In the genomic region with DNA sequence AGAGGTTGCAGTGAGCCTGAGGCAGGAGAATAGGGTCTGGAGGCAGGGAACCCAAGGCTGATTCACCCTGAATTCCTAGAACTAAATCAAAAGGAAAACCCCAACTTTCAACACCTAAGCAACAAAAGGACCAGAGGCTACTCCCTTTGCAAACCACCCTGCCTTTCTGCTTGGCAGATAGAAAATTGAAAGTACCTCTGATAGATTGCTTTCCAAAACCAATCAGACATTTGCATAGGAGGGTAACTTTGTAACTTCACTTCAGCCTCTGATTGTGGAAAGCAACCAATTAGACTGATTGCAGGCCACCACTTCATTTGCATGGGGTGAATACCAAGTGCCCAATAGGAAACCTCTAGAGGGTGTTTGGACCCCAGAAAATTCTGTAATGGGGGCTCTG, we compare ENCODE assay signal across 1 cellular context.
TF ChIP-seq lines count a peak whose summit lies in the region.

No MANE protein-coding gene starts in this region.

TF ChIP-seq in GM12878, 131 proteins besides CTCF, POLR2A, EP300 and RAD21:
- TF ChIP-seq RFX5 (IDR thresholded peaks at IDR 0.05; ENCODE audit: low read depth, low read length), result no peak
- TF ChIP-seq CREM (IDR thresholded peaks at IDR 0.05; ENCODE audit: low read depth), result no peak
- TF ChIP-seq ATF7 (IDR thresholded peaks at IDR 0.05; ENCODE audit: low read depth), result no peak
- no peak for TF ChIP-seq CHD4 (IDR thresholded peaks at IDR 0.05)
- TF ChIP-seq, protein P1, sequence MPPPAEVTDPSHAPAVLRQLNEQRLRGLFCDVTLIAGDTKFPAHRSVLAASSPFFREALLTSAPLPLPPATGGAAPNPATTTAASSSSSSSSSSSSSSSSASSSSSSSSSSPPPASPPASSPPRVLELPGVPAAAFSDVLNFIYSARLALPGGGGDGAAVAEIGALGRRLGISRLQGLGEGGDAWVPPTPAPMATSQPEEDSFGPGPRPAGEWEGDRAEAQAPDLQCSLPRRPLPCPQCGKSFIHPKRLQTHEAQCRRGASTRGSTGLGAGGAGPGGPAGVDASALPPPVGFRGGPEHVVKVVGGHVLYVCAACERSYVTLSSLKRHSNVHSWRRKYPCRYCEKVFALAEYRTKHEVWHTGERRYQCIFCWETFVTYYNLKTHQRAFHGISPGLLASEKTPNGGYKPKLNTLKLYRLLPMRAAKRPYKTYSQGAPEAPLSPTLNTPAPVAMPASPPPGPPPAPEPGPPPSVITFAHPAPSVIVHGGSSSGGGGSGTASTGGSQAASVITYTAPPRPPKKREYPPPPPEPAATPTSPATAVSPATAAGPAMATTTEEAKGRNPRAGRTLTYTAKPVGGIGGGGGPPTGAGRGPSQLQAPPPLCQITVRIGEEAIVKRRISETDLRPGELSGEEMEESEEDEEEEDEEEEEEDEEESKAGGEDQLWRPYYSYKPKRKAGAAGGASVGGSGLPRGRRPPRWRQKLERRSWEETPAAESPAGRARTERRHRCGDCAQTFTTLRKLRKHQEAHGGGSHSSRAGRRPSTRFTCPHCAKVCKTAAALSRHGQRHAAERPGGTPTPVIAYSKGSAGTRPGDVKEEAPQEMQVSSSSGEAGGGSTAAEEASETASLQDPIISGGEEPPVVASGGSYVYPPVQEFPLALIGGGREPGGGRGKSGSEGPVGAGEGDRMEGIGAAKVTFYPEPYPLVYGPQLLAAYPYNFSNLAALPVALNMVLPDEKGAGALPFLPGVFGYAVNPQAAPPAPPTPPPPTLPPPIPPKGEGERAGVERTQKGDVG (CRISPR knock-in tag; IDR thresholded peaks at IDR 0.05), result no peak
- no peak for TF ChIP-seq ZNF217 (IDR thresholded peaks at IDR 0.05)
- TF ChIP-seq EZH2 (IDR thresholded peaks at IDR 0.05; ENCODE audit: borderline replicate concordance, control insufficient read depth, low read depth, low read length), result no peak
- TF ChIP-seq, protein P2, sequence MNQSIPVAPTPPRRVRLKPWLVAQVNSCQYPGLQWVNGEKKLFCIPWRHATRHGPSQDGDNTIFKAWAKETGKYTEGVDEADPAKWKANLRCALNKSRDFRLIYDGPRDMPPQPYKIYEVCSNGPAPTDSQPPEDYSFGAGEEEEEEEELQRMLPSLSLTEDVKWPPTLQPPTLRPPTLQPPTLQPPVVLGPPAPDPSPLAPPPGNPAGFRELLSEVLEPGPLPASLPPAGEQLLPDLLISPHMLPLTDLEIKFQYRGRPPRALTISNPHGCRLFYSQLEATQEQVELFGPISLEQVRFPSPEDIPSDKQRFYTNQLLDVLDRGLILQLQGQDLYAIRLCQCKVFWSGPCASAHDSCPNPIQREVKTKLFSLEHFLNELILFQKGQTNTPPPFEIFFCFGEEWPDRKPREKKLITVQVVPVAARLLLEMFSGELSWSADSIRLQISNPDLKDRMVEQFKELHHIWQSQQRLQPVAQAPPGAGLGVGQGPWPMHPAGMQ (IDR thresholded peaks at IDR 0.05; ENCODE audit: borderline replicate concordance), result no peak
- TF ChIP-seq, protein P3, sequence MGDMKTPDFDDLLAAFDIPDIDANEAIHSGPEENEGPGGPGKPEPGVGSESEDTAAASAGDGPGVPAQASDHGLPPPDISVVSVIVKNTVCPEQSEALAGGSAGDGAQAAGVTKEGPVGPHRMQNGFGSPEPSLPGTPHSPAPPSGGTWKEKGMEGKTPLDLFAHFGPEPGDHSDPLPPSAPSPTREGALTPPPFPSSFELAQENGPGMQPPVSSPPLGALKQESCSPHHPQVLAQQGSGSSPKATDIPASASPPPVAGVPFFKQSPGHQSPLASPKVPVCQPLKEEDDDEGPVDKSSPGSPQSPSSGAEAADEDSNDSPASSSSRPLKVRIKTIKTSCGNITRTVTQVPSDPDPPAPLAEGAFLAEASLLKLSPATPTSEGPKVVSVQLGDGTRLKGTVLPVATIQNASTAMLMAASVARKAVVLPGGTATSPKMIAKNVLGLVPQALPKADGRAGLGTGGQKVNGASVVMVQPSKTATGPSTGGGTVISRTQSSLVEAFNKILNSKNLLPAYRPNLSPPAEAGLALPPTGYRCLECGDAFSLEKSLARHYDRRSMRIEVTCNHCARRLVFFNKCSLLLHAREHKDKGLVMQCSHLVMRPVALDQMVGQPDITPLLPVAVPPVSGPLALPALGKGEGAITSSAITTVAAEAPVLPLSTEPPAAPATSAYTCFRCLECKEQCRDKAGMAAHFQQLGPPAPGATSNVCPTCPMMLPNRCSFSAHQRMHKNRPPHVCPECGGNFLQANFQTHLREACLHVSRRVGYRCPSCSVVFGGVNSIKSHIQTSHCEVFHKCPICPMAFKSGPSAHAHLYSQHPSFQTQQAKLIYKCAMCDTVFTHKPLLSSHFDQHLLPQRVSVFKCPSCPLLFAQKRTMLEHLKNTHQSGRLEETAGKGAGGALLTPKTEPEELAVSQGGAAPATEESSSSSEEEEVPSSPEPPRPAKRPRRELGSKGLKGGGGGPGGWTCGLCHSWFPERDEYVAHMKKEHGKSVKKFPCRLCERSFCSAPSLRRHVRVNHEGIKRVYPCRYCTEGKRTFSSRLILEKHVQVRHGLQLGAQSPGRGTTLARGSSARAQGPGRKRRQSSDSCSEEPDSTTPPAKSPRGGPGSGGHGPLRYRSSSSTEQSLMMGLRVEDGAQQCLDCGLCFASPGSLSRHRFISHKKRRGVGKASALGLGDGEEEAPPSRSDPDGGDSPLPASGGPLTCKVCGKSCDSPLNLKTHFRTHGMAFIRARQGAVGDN (IDR thresholded peaks at IDR 0.05), result no peak
- TF ChIP-seq SMAD5 (IDR thresholded peaks at IDR 0.05; ENCODE audit: low read depth), result no peak
- no peak for TF ChIP-seq EED (IDR thresholded peaks at IDR 0.05; ENCODE audit: low read depth)
- no peak for TF ChIP-seq ZNF24 (IDR thresholded peaks at IDR 0.05)
- TF ChIP-seq SREBF2 (IDR thresholded peaks at IDR 0.05; ENCODE audit: low read length), result no peak
- no peak for TF ChIP-seq RELA (IDR thresholded peaks at IDR 0.05; ENCODE audit: borderline replicate concordance, partially characterized antibody)
- TF ChIP-seq, protein P4, sequence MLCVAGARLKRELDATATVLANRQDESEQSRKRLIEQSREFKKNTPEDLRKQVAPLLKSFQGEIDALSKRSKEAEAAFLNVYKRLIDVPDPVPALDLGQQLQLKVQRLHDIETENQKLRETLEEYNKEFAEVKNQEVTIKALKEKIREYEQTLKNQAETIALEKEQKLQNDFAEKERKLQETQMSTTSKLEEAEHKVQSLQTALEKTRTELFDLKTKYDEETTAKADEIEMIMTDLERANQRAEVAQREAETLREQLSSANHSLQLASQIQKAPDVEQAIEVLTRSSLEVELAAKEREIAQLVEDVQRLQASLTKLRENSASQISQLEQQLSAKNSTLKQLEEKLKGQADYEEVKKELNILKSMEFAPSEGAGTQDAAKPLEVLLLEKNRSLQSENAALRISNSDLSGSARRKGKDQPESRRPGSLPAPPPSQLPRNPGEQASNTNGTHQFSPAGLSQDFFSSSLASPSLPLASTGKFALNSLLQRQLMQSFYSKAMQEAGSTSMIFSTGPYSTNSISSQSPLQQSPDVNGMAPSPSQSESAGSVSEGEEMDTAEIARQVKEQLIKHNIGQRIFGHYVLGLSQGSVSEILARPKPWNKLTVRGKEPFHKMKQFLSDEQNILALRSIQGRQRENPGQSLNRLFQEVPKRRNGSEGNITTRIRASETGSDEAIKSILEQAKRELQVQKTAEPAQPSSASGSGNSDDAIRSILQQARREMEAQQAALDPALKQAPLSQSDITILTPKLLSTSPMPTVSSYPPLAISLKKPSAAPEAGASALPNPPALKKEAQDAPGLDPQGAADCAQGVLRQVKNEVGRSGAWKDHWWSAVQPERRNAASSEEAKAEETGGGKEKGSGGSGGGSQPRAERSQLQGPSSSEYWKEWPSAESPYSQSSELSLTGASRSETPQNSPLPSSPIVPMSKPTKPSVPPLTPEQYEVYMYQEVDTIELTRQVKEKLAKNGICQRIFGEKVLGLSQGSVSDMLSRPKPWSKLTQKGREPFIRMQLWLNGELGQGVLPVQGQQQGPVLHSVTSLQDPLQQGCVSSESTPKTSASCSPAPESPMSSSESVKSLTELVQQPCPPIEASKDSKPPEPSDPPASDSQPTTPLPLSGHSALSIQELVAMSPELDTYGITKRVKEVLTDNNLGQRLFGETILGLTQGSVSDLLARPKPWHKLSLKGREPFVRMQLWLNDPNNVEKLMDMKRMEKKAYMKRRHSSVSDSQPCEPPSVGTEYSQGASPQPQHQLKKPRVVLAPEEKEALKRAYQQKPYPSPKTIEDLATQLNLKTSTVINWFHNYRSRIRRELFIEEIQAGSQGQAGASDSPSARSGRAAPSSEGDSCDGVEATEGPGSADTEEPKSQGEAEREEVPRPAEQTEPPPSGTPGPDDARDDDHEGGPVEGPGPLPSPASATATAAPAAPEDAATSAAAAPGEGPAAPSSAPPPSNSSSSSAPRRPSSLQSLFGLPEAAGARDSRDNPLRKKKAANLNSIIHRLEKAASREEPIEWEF (IDR thresholded peaks at IDR 0.05; ENCODE audit: insufficient replicate concordance, low read depth, low read length), result no peak
- TF ChIP-seq, protein P5, sequence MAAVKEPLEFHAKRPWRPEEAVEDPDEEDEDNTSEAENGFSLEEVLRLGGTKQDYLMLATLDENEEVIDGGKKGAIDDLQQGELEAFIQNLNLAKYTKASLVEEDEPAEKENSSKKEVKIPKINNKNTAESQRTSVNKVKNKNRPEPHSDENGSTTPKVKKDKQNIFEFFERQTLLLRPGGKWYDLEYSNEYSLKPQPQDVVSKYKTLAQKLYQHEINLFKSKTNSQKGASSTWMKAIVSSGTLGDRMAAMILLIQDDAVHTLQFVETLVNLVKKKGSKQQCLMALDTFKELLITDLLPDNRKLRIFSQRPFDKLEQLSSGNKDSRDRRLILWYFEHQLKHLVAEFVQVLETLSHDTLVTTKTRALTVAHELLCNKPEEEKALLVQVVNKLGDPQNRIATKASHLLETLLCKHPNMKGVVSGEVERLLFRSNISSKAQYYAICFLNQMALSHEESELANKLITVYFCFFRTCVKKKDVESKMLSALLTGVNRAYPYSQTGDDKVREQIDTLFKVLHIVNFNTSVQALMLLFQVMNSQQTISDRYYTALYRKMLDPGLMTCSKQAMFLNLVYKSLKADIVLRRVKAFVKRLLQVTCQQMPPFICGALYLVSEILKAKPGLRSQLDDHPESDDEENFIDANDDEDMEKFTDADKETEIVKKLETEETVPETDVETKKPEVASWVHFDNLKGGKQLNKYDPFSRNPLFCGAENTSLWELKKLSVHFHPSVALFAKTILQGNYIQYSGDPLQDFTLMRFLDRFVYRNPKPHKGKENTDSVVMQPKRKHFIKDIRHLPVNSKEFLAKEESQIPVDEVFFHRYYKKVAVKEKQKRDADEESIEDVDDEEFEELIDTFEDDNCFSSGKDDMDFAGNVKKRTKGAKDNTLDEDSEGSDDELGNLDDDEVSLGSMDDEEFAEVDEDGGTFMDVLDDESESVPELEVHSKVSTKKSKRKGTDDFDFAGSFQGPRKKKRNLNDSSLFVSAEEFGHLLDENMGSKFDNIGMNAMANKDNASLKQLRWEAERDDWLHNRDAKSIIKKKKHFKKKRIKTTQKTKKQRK (IDR thresholded peaks at IDR 0.05; ENCODE audit: low read depth, low read length), result no peak
- no peak for TF ChIP-seq SUZ12 (IDR thresholded peaks at IDR 0.05; ENCODE audit: unreplicated experiment)
- no peak for TF ChIP-seq SREBF1 (IDR thresholded peaks at IDR 0.05; ENCODE audit: low read length)
- TF ChIP-seq MTA2 (IDR thresholded peaks at IDR 0.05; ENCODE audit: low read depth), result no peak
TF ChIP-seq in GM12878: peak in this region for 0.
